Comparison of ENCODE assay signal across 1 cellular context in genomic region chr7:75616421-75617167, GRCh38.
TF ChIP-seq lines count a peak whose summit lies in the region.

No MANE protein-coding gene starts in this region.

TF ChIP-seq in HepG2, 621 proteins besides CTCF, POLR2A, EP300 and RAD21 (continued from another document):
- TF ChIP-seq PAXIP1 (CRISPR knock-in tag; conservative IDR thresholded peaks at IDR 0.05): no peak
- TF ChIP-seq ZNF121 (CRISPR knock-in tag; IDR thresholded peaks at IDR 0.05): peak; percentile 45; the same call in 1 of the 2 replicates
- no peak for TF ChIP-seq EEA1 (CRISPR knock-in tag; IDR thresholded peaks at IDR 0.05; ENCODE audit: borderline replicate concordance)
- no peak for TF ChIP-seq ELF1 (CRISPR knock-in tag; IDR thresholded peaks at IDR 0.05)
- no peak for TF ChIP-seq MXD1 (CRISPR knock-in tag; IDR thresholded peaks at IDR 0.05)
